In the genomic region with DNA sequence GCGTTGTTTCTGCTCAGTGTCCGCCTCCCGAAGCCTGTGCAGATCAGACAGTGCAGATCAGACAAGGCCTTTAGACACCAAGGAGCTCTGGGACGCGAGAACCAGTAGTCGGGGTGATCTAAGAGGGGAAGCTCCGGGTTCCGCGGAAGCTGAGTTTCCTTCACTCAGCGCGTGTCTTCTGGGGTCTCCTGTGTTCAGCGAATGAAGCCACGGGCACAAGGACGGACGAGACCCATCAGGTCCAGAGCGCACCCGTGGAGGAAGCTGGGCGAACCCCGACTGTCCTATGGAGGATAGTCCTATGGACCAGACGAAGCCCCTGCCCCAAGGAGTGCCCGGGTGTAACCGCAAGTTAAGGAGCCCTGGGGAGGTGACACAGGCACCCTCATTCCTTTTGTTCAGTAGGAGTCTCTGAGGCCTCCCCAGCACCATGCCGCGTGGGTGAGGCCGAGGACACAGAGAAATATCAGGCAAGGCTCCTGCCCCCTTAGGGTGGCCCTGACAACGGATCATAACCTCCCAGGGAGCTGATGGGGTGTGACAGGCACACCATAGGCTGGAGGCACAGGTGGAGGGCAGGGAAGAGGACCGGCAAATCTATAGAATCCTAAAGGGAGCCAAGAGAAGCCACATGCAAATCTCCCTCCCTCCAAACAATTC, we compare ENCODE assay signal across 8 cellular contexts. TPM values are rescaled to one million over a fixed set of nuclear protein-coding genes. Genes with fewer than 3 reads are reported as not detected.
DNase-seq lines count a peak whose midpoint lies in the region; ATAC-seq and TF ChIP-seq lines count a peak whose summit lies in the region.

No MANE protein-coding gene starts in this region.

- H3K9me3 ChIP-seq in SJCRH30 (replicated peaks): no peaks in the 10 kb centered on the region
- no peaks in the 10 kb centered on the region for H3K9me3 ChIP-seq in mononuclear cell (ENCODE audit: low read depth, low read length)

- H3K4me1 ChIP-seq in SJCRH30 (peaks cover 20% of the 10 kb centered on the region), mononuclear cell (ENCODE audit: insufficient read depth, low read length) (peaks cover 52% of the 10 kb centered on the region)

- H3K4me3 Mint-ChIP-seq in type B pancreatic cell: peak overlapping the region; percentile 100

- H3K27ac Mint-ChIP-seq in type B pancreatic cell: peak overlapping the region; percentile 99

- H3K27me3 ChIP-seq in SJCRH30: no peaks in the 10 kb centered on the region
- no peaks in the 10 kb centered on the region for H3K27me3 ChIP-seq in mononuclear cell (ENCODE audit: insufficient read depth, low read length)

- H3K4me3 ChIP-seq in GM08714 (ENCODE audit: low read length) (peak overlapping the region; percentile 54; the same call in 1 of the 2 replicates), SJCRH30 (peak overlapping the region; percentile 86), coronary artery (peak overlapping the region; percentile 83), mononuclear cell (ENCODE audit: low read length) (peak overlapping the region; percentile 97)

- H3K9me3 Mint-ChIP-seq in type B pancreatic cell: peaks cover 6% of the 10 kb centered on the region

- H3K27ac ChIP-seq in SJCRH30 (peak overlapping the region; percentile 73), coronary artery (peak overlapping the region; percentile 79 to 97)

- H3K27me3 Mint-ChIP-seq in type B pancreatic cell: peaks cover 7% of the 10 kb centered on the region

- DNase-seq in SJCRH30: no peak
- no peak for DNase-seq in coronary artery (ENCODE audit: low spot score)
- DNase-seq in type B pancreatic cell (ENCODE audit: extremely low spot score, unreplicated experiment): no peak

- H3K36me3 ChIP-seq in SJCRH30: peaks cover 35% of the 10 kb centered on the region

- ATAC-seq in HG03439 (IDR thresholded peaks at IDR 0.05; ENCODE audit: unreplicated experiment) (peak; percentile 1), HG02973 (IDR thresholded peaks at IDR 0.05; ENCODE audit: unreplicated experiment) (no peak), GM21381 (IDR thresholded peaks at IDR 0.05; ENCODE audit: unreplicated experiment) (no peak)

- peaks cover 16% of the 10 kb centered on the region for H3K36me3 Mint-ChIP-seq in type B pancreatic cell

- peaks cover 21% of the 10 kb centered on the region for H3K4me1 Mint-ChIP-seq in type B pancreatic cell (ENCODE audit: unreplicated experiment)

- no peak for TF ChIP-seq CTCF in coronary artery (IDR thresholded peaks at IDR 0.05)
- no peak for TF ChIP-seq CTCF in type B pancreatic cell (conservative IDR thresholded peaks at IDR 0.05)

RNA-seq across cellular contexts. Expression of a gene that starts 0.6 kb away (rescaled TPM):
- total RNA-seq in SJCRH30 (2014; rRNA removed; shearing (Covaris generic)): 0.14 and 0.25 TPM in 2 replicates
- 1.9 TPM for total RNA-seq in mononuclear cell
- 8.1 and 14.0 TPM in 2 replicates for total RNA-seq in type B pancreatic cell (ENCODE audit: low replicate concordance)

RNA-seq across cellular contexts. Expression of a gene that starts 1.0 kb away (rescaled TPM):
- total RNA-seq in SJCRH30 (2014; rRNA removed; shearing (Covaris generic)): 612 and 617 TPM in 2 replicates
- total RNA-seq in mononuclear cell (605 TPM), type B pancreatic cell (ENCODE audit: low replicate concordance) (1,799 and 2,072 TPM in 2 replicates)

RNA-seq across cellular contexts. Expression of a gene that starts 8.1 kb away (rescaled TPM):
- total RNA-seq in SJCRH30 (2014; rRNA removed; shearing (Covaris generic)): not detected in 2 replicates
- total RNA-seq in mononuclear cell (not detected), type B pancreatic cell (ENCODE audit: low replicate concordance) (2.6 and 2.8 TPM in 2 replicates)

RNA-seq across cellular contexts. Expression of a gene that starts 14.4 kb away (rescaled TPM):
- 16.7 and 17.8 TPM in 2 replicates for total RNA-seq in SJCRH30 (2014; rRNA removed; shearing (Covaris generic))
- 0.10 TPM for total RNA-seq in mononuclear cell
- 0.46 and 0.48 TPM in 2 replicates for total RNA-seq in type B pancreatic cell (ENCODE audit: low replicate concordance)

RNA-seq across cellular contexts. Expression of a gene that starts 21.6 kb away (rescaled TPM):
- not detected in 2 replicates for total RNA-seq in SJCRH30 (2014; rRNA removed; shearing (Covaris generic))
- total RNA-seq in mononuclear cell: not detected
- total RNA-seq in type B pancreatic cell (ENCODE audit: low replicate concordance): not detected in 2 replicates
